ENCODE assay signal across 1 cellular context in genomic region chr17:33241390-33241789, GRCh38.
TF ChIP-seq lines count a peak whose summit lies in the region.

No MANE protein-coding gene starts in this region.

TF ChIP-seq in A549, 52 proteins besides CTCF, POLR2A, EP300 and RAD21 (continued from another document):
- TF ChIP-seq ATOH8 (CRISPR knock-in tag; IDR thresholded peaks at IDR 0.05; ENCODE audit: low read depth) (no peak), FOSL2 (IDR thresholded peaks at IDR 0.05) (0 out of 2 replicates have a peak, but pooled peaks have one; percentile 6), FOSL2 (CRISPR knock-in tag; IDR thresholded peaks at IDR 0.05) (no peak), JUNB (IDR thresholded peaks at IDR 0.05) (peak; percentile 21; the same call in 1 of the 2 replicates), GATA3 (IDR thresholded peaks at IDR 0.05; ENCODE audit: borderline replicate concordance) (peak; percentile 32; the same call in 1 of the 2 replicates)
